In genomic region chr1:103517380-103518047, GRCh38 we compare ENCODE assay signal across 9 cellular contexts. TPM values are rescaled to one million over a fixed set of nuclear protein-coding genes. Genes with fewer than 3 reads are reported as not detected.
DNase-seq lines count a peak whose midpoint lies in the region; ATAC-seq, FAIRE-seq and TF ChIP-seq lines count a peak whose summit lies in the region.
"Had no signal": no experiment of that assay in that cellular context is flagged by ENCODE, and none has a peak within 500 bp of the region (broad histone marks: within the 10 kb centered on the region; RNA-seq: fewer than 3 reads in every experiment).

No MANE protein-coding gene starts in this region.

- no peak for TF ChIP-seq EP300 in GM12878 (IDR thresholded peaks at IDR 0.05; ENCODE audit: borderline replicate concordance in 1 of 2, control insufficient read depth in 1 of 2, low read depth in 2 of 2, low read length in 2 of 2)

- FAIRE-seq in GM12878 (lab: Jason Lieb, UNC): no peak

- WGBS in GM12878 (ENCODE audit: insufficient coverage, insufficient replicate concordance, low lambda C conversion rate, missing lambda C conversion rate): 18% methylated on average over 2 of the region's 2 CpGs

- peak overlapping the region; percentile 66 for H3K27ac ChIP-seq in GM12878 (ENCODE audit: control insufficient read depth, insufficient read depth)

- H3K79me2 ChIP-seq in GM12878 (ENCODE audit: control insufficient read depth, insufficient read depth, low read length): no peaks in the 10 kb centered on the region

- H2AFZ ChIP-seq in GM12878 (ENCODE audit: control insufficient read depth, low read depth, low read length): peak overlapping the region; percentile 89

- H3K4me2 ChIP-seq in GM12878 (ENCODE audit: control insufficient read depth, insufficient read depth): peak overlapping the region; percentile 90

- TF ChIP-seq CTCF in GM12878 (IDR thresholded peaks at IDR 0.05 in 2 of 3, conservative IDR thresholded peaks at IDR 0.05 in 1 of 3; ENCODE audit: control insufficient read depth in 2 of 3, extremely low read depth in 1 of 3, insufficient read depth in 1 of 3, low read depth in 3 of 3, low read length in 3 of 3): no peak

- no peaks in the 10 kb centered on the region for H3K27me3 ChIP-seq in GM12878 (replicated peaks in 1 of 2; ENCODE audit: control insufficient read depth in 2 of 2, insufficient read depth in 2 of 2, low read length in 1 of 2)

- in situ Hi-C loops in GM12878 (cut with MboI): no loop called here

- H3K4me1 ChIP-seq in GM12878 (ENCODE audit: control insufficient read depth, insufficient read depth, low read length): no peaks in the 10 kb centered on the region

- H3K9ac ChIP-seq in GM12878 (ENCODE audit: control insufficient read depth, insufficient read depth, low read length): no peak overlapping the region

- CTCF ChIA-PET in GM12878 (lab: Yijun Ruan, JAX): interaction anchor here (0.6 to 3.0 kb wide), 10 partner anchors 10 to 1997 kb away, joined by 3 to 17 read pairs (median 5); partner anchors contain the start of gene RNPC3

- RAD21 ChIA-PET in GM12878 (lab: Charles Lee; ENCODE audit: unreplicated experiment): interaction anchor here (1.8 to 4.2 kb wide), 2 partner anchors 9 to 56 kb away, joined by 5 to 21 read pairs; partner anchors contain the start of gene RNPC3

- H4K20me1 ChIP-seq in GM12878 (ENCODE audit: control insufficient read depth, insufficient read depth): no peaks in the 10 kb centered on the region

- no peaks in the 10 kb centered on the region for H3K36me3 ChIP-seq in GM12878 (ENCODE audit: control insufficient read depth in 2 of 2, insufficient read depth in 2 of 2, low read length in 1 of 2)

- ATAC-seq in GM18508 (IDR thresholded peaks at IDR 0.05; ENCODE audit: insufficient read depth, unreplicated experiment) (peak; percentile 81), GM21423 (IDR thresholded peaks at IDR 0.05; ENCODE audit: unreplicated experiment) (peak; percentile 84), HG03139 (IDR thresholded peaks at IDR 0.05; ENCODE audit: unreplicated experiment) (peak; percentile 85), GM12878 (peak; percentile 95)

- intact Hi-C loops in GM12878 (cut with micrococcal nuclease; ENCODE audit: unreplicated experiment): no loop called here

- BruUV-seq in GM12878 (replicated peaks; lab: Mats Ljungman, UMichigan): no TSS peak

- DNase-seq in GM12878 (ENCODE audit: low read depth, low spot score) (peak; percentile 26), NCI-H345 (lab: John Stamatoyannopoulos, UW) (no peak), HK-2 (ENCODE audit: unreplicated experiment) (no peak), AML-193 (lab: John Stamatoyannopoulos, UW) (no peak), activated gamma-delta T cell (lab: John Stamatoyannopoulos, UW) (no peak)
- DNase-seq: stimulated activated naive CD4-positive, alpha-beta T cell had no signal

- POLR2A ChIA-PET in GM12878 (lab: Charles Lee): interaction anchor here (1.5 to 1.7 kb wide), 2 partner anchors 9 to 11 kb away, joined by 7 to 8 read pairs; partner anchors contain the start of gene RNPC3

- TF ChIP-seq POLR2A in GM12878 (IDR thresholded peaks at IDR 0.05; ENCODE audit: low read depth, low read length): no peak

- no peaks in the 10 kb centered on the region for H3K9me3 ChIP-seq in GM12878 (replicated peaks; ENCODE audit: control insufficient read depth, insufficient read depth, low read length)

- SMC1A ChIA-PET in GM12878 (lab: Charles Lee; ENCODE audit: uncharacterized antibody, unreplicated experiment): interaction anchor here (1.9 to 3.2 kb wide), 2 partner anchors 10 to 56 kb away, joined by 5 to 18 read pairs; no protein-coding TSS in a partner anchor

- no peak for TF ChIP-seq RAD21 in GM12878 (IDR thresholded peaks at IDR 0.05; ENCODE audit: insufficient read depth, low read depth, low read length)

- 0 out of 2 replicates have a peak overlapping the region, but pooled peaks have one; percentile 42 for H3K4me3 ChIP-seq in GM12878

TF ChIP-seq in GM12878, 131 proteins besides CTCF, POLR2A, EP300 and RAD21 (continues in another document):
- no peak for TF ChIP-seq ZBTB4 (CRISPR knock-in tag; IDR thresholded peaks at IDR 0.05)
- TF ChIP-seq ATF7 (IDR thresholded peaks at IDR 0.05; ENCODE audit: low read depth): peak; percentile 87
- TF ChIP-seq ATF2 (IDR thresholded peaks at IDR 0.05; ENCODE audit: low read length): peak; percentile 67; the same call in 1 of the 2 replicates
- peak; percentile 25 for TF ChIP-seq PBX3 (IDR thresholded peaks at IDR 0.05; ENCODE audit: insufficient replicate concordance, low read depth, low read length)

RNA-seq across cellular contexts. Expression of gene RNPC3, which starts 8.0 kb away (rescaled TPM):
- total RNA-seq in GM12878 (2013; cell fraction: nucleolus; rRNA removed): 201 and 239 TPM in 2 replicates
- total RNA-seq in GM12878 (2014; rRNA removed): 11.4 and 19.2 TPM in 2 replicates
- total RNA-seq in GM12878 (2014; rRNA removed; fragmentation: Illumina TruSeq; extraction: Trizol): 27.5 and 27.6 TPM in 2 replicates
- total RNA-seq in GM12878 (2021): 18.9 TPM in 2 replicates
- 18.4 TPM for polyA plus RNA-seq in GM12878 (2011; ENCODE audit: low read depth)
- 53.7 and 60.7 TPM in 2 replicates for polyA plus RNA-seq in GM12878 (2011; rRNA removed)
- 25.7 and 30.5 TPM in 2 replicates for polyA plus RNA-seq in GM12878 (2011; cell fraction: cytosol; rRNA removed)
- polyA plus RNA-seq in GM12878 (2011; cell fraction: nucleus; rRNA removed): 137 and 151 TPM in 2 replicates
- polyA plus RNA-seq in GM12878 (2012): 20.8 and 24.5 TPM in 2 replicates
- 36.5 and 54.5 TPM in 2 replicates for polyA plus RNA-seq in GM12878 (2014; fragmentation: Illumina TruSeq; extraction: Trizol)
- polyA plus RNA-seq in GM12878 (2014; fragmentation: Nextera tagmentation; extraction: Ambion mirVana): 10 to 100 TPM; 19.1 to 21.8 TPM
- polyA plus RNA-seq in GM12878 (2014; rRNA removed): 32.1 and 32.5 TPM in 2 replicates
- polyA plus RNA-seq in GM12878 (2016; fragmentation: Nextera tagmentation; extraction: Ambion mirVana): 10 to 100 TPM; 21.5 to 23.6 TPM
- 37.2 and 46.1 TPM in 2 replicates for polyA minus RNA-seq in GM12878 (2011; rRNA and poly(A)+ RNA removed)
- polyA minus RNA-seq in GM12878 (2011; cell fraction: cytosol; rRNA and poly(A)+ RNA removed): 11.5 and 12.9 TPM in 2 replicates
- 63.1 and 75.3 TPM in 2 replicates for polyA minus RNA-seq in GM12878 (2011; cell fraction: nucleus; rRNA and poly(A)+ RNA removed)

RNA-seq across cellular contexts. Expression of gene AMY2B, which starts 53.9 kb away (rescaled TPM):
- total RNA-seq in GM12878 (2013; cell fraction: nucleolus; rRNA removed): 51.7 and 54.8 TPM in 2 replicates
- total RNA-seq in GM12878 (2014; rRNA removed): 5.2 and 5.6 TPM in 2 replicates
- total RNA-seq in GM12878 (2014; rRNA removed; fragmentation: Illumina TruSeq; extraction: Trizol): 6.5 and 7.5 TPM in 2 replicates
- 3.7 and 4.3 TPM in 2 replicates for total RNA-seq in GM12878 (2021)
- polyA plus RNA-seq in GM12878 (2011; ENCODE audit: low read depth): 8.9 TPM
- 9.9 and 14.5 TPM in 2 replicates for polyA plus RNA-seq in GM12878 (2011; rRNA removed)
- 1.7 and 2.4 TPM in 2 replicates for polyA plus RNA-seq in GM12878 (2011; cell fraction: cytosol; rRNA removed)
- 27.0 and 30.3 TPM in 2 replicates for polyA plus RNA-seq in GM12878 (2011; cell fraction: nucleus; rRNA removed)
- 9.2 and 11.8 TPM in 2 replicates for polyA plus RNA-seq in GM12878 (2012)
- 5.3 TPM in 2 replicates for polyA plus RNA-seq in GM12878 (2014; fragmentation: Illumina TruSeq; extraction: Trizol)
- 1 to 10 TPM; 2.1 to 3.8 TPM for polyA plus RNA-seq in GM12878 (2014; fragmentation: Nextera tagmentation; extraction: Ambion mirVana)
- polyA plus RNA-seq in GM12878 (2014; rRNA removed): 6.2 and 8.9 TPM in 2 replicates
- polyA plus RNA-seq in GM12878 (2016; fragmentation: Nextera tagmentation; extraction: Ambion mirVana): 1 to 10 TPM; 2.9 to 3.1 TPM
- 6.1 and 8.6 TPM in 2 replicates for polyA minus RNA-seq in GM12878 (2011; rRNA and poly(A)+ RNA removed)
- 0.80 and 0.83 TPM in 2 replicates for polyA minus RNA-seq in GM12878 (2011; cell fraction: cytosol; rRNA and poly(A)+ RNA removed)
- 6.6 and 9.9 TPM in 2 replicates for polyA minus RNA-seq in GM12878 (2011; cell fraction: nucleus; rRNA and poly(A)+ RNA removed)
